8 cellular contexts compared by ENCODE assay signal in genomic region chr6:51753635-51754034, GRCh38.
DNase-seq lines count a peak whose midpoint lies in the region; ATAC-seq and TF ChIP-seq lines count a peak whose summit lies in the region.

No MANE protein-coding gene starts in this region.

- no peaks in the 10 kb centered on the region for H3K79me2 ChIP-seq in Loucy (ENCODE audit: insufficient read depth, low read length)

- H3K9ac ChIP-seq in Loucy (ENCODE audit: low read depth, low read length, poor library complexity, severe bottlenecking) = no peak overlapping the region

- H2AFZ ChIP-seq in Loucy (ENCODE audit: low read length) = no peak overlapping the region

- no peaks in the 10 kb centered on the region for H3F3A ChIP-seq in Loucy (ENCODE audit: low read depth)

- no peaks in the 10 kb centered on the region for H3K36me3 ChIP-seq in Loucy (ENCODE audit: insufficient read depth, low read length)
- H3K36me3 ChIP-seq in testis (ENCODE audit: low read depth, missing control alignments) = no peaks in the 10 kb centered on the region
- H3K36me3 ChIP-seq in esophagus muscularis mucosa = no peaks in the 10 kb centered on the region
- H3K36me3 ChIP-seq in Peyer's patch = no peaks in the 10 kb centered on the region

- TF ChIP-seq CTCF in Loucy (conservative IDR thresholded peaks at IDR 0.05; ENCODE audit: low read length) = peak; percentile 75
- peak; percentile 68 for TF ChIP-seq CTCF in epithelial cell of esophagus (IDR thresholded peaks at IDR 0.05; ENCODE audit: insufficient read depth, low read depth, low read length, missing control alignments)
- peak in 2 of 3 experiments; percentile 31 to 44 for TF ChIP-seq CTCF in testis (IDR thresholded peaks at IDR 0.05)
- TF ChIP-seq CTCF in esophagus muscularis mucosa (IDR thresholded peaks at IDR 0.05) = no peak
- TF ChIP-seq CTCF in Peyer's patch (IDR thresholded peaks at IDR 0.05) = peak in 1 of 6 experiments; percentile 7

- no peaks in the 10 kb centered on the region for H3K9me3 Mint-ChIP-seq in activated CD4-positive, alpha-beta memory T cell treated with anti-CD3 and anti-CD28 coated beads for 36 hours
- no peaks in the 10 kb centered on the region for H3K9me3 Mint-ChIP-seq in activated CD4-positive, alpha-beta memory T cell treated with anti-CD3 and anti-CD28 coated beads, Interleukin-2, amount 10 ng/mL, durations not matched to agents 7 days and 5 days

- 43% methylated on average over 6 of the region's 6 CpGs for WGBS in testis, 2 donors
- 39% methylated on average over 6 of the region's 6 CpGs for WGBS in esophagus muscularis mucosa

- intact Hi-C loops in activated CD4-positive, alpha-beta memory T cell treated with anti-CD3 and anti-CD28 coated beads for 36 hours (cut with micrococcal nuclease) = no loop called here
- intact Hi-C loops in testis (cut with DNase I; ENCODE audit: low total_unique reads) (no loop called here), esophagus muscularis mucosa (cut with DNase I) (no loop called here)

- H3K27me3 ChIP-seq in Loucy (ENCODE audit: insufficient read depth, low read length, poor library complexity, severe bottlenecking) (no peaks in the 10 kb centered on the region), testis (no peaks in the 10 kb centered on the region), esophagus muscularis mucosa (no peaks in the 10 kb centered on the region), Peyer's patch (no peaks in the 10 kb centered on the region)

- TF ChIP-seq EP300 in esophagus muscularis mucosa (IDR thresholded peaks at IDR 0.05) = no peak

- H3K9me2 ChIP-seq in Loucy (replicated peaks; ENCODE audit: low read depth, low read length) = no peaks in the 10 kb centered on the region

- no peaks in the 10 kb centered on the region for H4K20me1 ChIP-seq in Loucy (ENCODE audit: insufficient read depth, low read length, poor library complexity, severe bottlenecking)

- H3K4me1 ChIP-seq in Loucy (ENCODE audit: insufficient read depth, low read length, poor library complexity, severe bottlenecking) = no peaks in the 10 kb centered on the region
- no peaks in the 10 kb centered on the region for H3K4me1 ChIP-seq in testis
- H3K4me1 ChIP-seq in esophagus muscularis mucosa = no peaks in the 10 kb centered on the region
- no peaks in the 10 kb centered on the region for H3K4me1 ChIP-seq in Peyer's patch

- H3K27ac Mint-ChIP-seq in activated CD4-positive, alpha-beta memory T cell treated with anti-CD3 and anti-CD28 coated beads for 36 hours = no peak overlapping the region
- no peak overlapping the region for H3K27ac Mint-ChIP-seq in activated CD4-positive, alpha-beta memory T cell treated with anti-CD3 and anti-CD28 coated beads, Interleukin-2, amount 10 ng/mL, durations not matched to agents 7 days and 5 days

- H3K4me3 Mint-ChIP-seq in activated CD4-positive, alpha-beta memory T cell treated with anti-CD3 and anti-CD28 coated beads for 36 hours = no peak overlapping the region
- H3K4me3 Mint-ChIP-seq in activated CD4-positive, alpha-beta memory T cell treated with anti-CD3 and anti-CD28 coated beads, Interleukin-2, amount 10 ng/mL, durations not matched to agents 7 days and 5 days = no peak overlapping the region

- POLR2A ChIA-PET in activated CD4-positive, alpha-beta memory T cell treated with anti-CD3 and anti-CD28 coated beads for 36 hours (lab: Charles Lee) = no interaction called here
- POLR2A ChIA-PET in activated CD4-positive, alpha-beta memory T cell treated with anti-CD3 and anti-CD28 coated beads, Interleukin-2, amount 10 ng/mL, durations not matched to agents 7 days and 5 days (lab: Charles Lee) = no interaction called here

- TF ChIP-seq POLR2A in testis (IDR thresholded peaks at IDR 0.05) (no peak), esophagus muscularis mucosa (IDR thresholded peaks at IDR 0.05; ENCODE audit: low read depth) (no peak), Peyer's patch (IDR thresholded peaks at IDR 0.05) (no peak)

- H3K36me3 Mint-ChIP-seq in activated CD4-positive, alpha-beta memory T cell treated with anti-CD3 and anti-CD28 coated beads for 36 hours = no peaks in the 10 kb centered on the region
- no peaks in the 10 kb centered on the region for H3K36me3 Mint-ChIP-seq in activated CD4-positive, alpha-beta memory T cell treated with anti-CD3 and anti-CD28 coated beads, Interleukin-2, amount 10 ng/mL, durations not matched to agents 7 days and 5 days (ENCODE audit: low read depth)

- no peaks in the 10 kb centered on the region for H3K4me1 Mint-ChIP-seq in activated CD4-positive, alpha-beta memory T cell treated with anti-CD3 and anti-CD28 coated beads for 36 hours (ENCODE audit: low read depth)
- no peaks in the 10 kb centered on the region for H3K4me1 Mint-ChIP-seq in activated CD4-positive, alpha-beta memory T cell treated with anti-CD3 and anti-CD28 coated beads, Interleukin-2, amount 10 ng/mL, durations not matched to agents 7 days and 5 days

- H3K27me3 Mint-ChIP-seq in activated CD4-positive, alpha-beta memory T cell treated with anti-CD3 and anti-CD28 coated beads for 36 hours = no peaks in the 10 kb centered on the region
- H3K27me3 Mint-ChIP-seq in activated CD4-positive, alpha-beta memory T cell treated with anti-CD3 and anti-CD28 coated beads, Interleukin-2, amount 10 ng/mL, durations not matched to agents 7 days and 5 days = no peaks in the 10 kb centered on the region

- no peak overlapping the region for H3K4me2 ChIP-seq in Loucy (ENCODE audit: low read depth, low read length, poor library complexity, severe bottlenecking)

- DNase-seq in activated CD4-positive, alpha-beta memory T cell treated with anti-CD3 and anti-CD28 coated beads for 36 hours = peak; percentile 10
- no peak for DNase-seq in activated CD4-positive, alpha-beta memory T cell treated with anti-CD3 and anti-CD28 coated beads, Interleukin-2, amount 10 ng/mL, durations not matched to agents 7 days and 5 days
- DNase-seq in epithelial cell of esophagus (ENCODE audit: low read depth) = peak; percentile 48
- DNase-seq in testis = peak; percentile 74
- DNase-seq in esophagus muscularis mucosa (ENCODE audit: extremely low spot score) = no peak
- no peak for DNase-seq in Peyer's patch

- no peak overlapping the region for H3K27ac ChIP-seq in testis
- no peak overlapping the region for H3K27ac ChIP-seq in esophagus muscularis mucosa (replicated peaks in 1 of 4)
- no peak overlapping the region for H3K27ac ChIP-seq in Peyer's patch

- ATAC-seq in HG03025 (IDR thresholded peaks at IDR 0.05; ENCODE audit: low FRiP score, unreplicated experiment) = no peak

- CTCF ChIA-PET in activated CD4-positive, alpha-beta memory T cell treated with anti-CD3 and anti-CD28 coated beads for 36 hours (lab: Charles Lee) = interaction anchor here (2.3 kb wide), 1 partner anchor 10 kb away, joined by 6 read pairs; no protein-coding TSS in a partner anchor
- CTCF ChIA-PET in activated CD4-positive, alpha-beta memory T cell treated with anti-CD3 and anti-CD28 coated beads, Interleukin-2, amount 10 ng/mL, durations not matched to agents 7 days and 5 days (lab: Charles Lee) = no interaction called here

- H3K4me3 ChIP-seq in Loucy (ENCODE audit: low read length, poor library complexity, severe bottlenecking) = no peak overlapping the region
- H3K4me3 ChIP-seq in epithelial cell of esophagus (ENCODE audit: low read length) = no peak overlapping the region
- no peak overlapping the region for H3K4me3 ChIP-seq in testis
- no peak overlapping the region for H3K4me3 ChIP-seq in esophagus muscularis mucosa
- no peak overlapping the region for H3K4me3 ChIP-seq in Peyer's patch

- H3K9me3 ChIP-seq in Loucy (ENCODE audit: insufficient read depth, low read depth, low read length) = no peaks in the 10 kb centered on the region
- no peaks in the 10 kb centered on the region for H3K9me3 ChIP-seq in testis
- no peaks in the 10 kb centered on the region for H3K9me3 ChIP-seq in esophagus muscularis mucosa
- no peaks in the 10 kb centered on the region for H3K9me3 ChIP-seq in Peyer's patch

Comparison
In these comparisons a context has a peak if more than half of its experiments do, and no peak if none do; other contexts are left out.
1. DNase-seq: peak in activated CD4-positive, alpha-beta memory T cell treated with anti-CD3 and anti-CD28 coated beads for 36 hours (single experiment), epithelial cell of esophagus (single experiment) and testis (single experiment); none in activated CD4-positive, alpha-beta memory T cell treated with anti-CD3 and anti-CD28 coated beads, Interleukin-2, amount 10 ng/mL, durations not matched to agents 7 days and 5 days (single experiment), esophagus muscularis mucosa (single experiment) and Peyer's patch (0 of 3).
2. CTCF ChIP-seq: peak in Loucy (single experiment), epithelial cell of esophagus (single experiment) and testis (2 of 3); none in esophagus muscularis mucosa (0 of 3).